Comparison of ENCODE assay signal across 14 cellular contexts in the genomic region with DNA sequence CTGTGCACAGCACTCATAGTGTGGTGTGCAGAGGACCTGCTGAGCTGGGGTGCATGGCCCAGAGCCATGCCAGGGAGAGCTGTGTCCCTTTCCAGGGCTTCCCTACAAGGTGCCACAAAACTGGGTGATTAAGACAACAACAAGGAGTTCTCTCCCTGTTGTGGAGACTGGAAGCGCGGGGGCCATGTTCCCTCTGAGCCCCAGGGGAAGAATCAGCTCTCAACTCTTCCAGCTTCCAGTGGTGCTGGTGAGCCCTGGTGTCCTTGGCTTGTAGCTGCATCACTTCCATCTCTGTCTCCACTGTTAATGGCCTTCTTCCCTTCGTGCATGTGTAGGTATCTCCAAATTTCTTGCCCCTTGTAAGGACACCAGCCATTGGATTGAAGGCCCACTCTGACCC.
"Had no signal": no experiment of that assay in that cellular context is flagged by ENCODE, and none has a peak within 500 bp of the region (broad histone marks: within the 10 kb centered on the region; RNA-seq: fewer than 3 reads in every experiment).

No MANE protein-coding gene starts in this region.

- H3K9me3 Mint-ChIP-seq: effector memory CD8-positive, alpha-beta T cell had no signal

- DNase-seq: activated B cell treated with CpG ODN at 0.5 μM for 24 hours; activated CD4-positive, alpha-beta T cell treated with anti-CD3 and anti-CD28 coated beads, Interleukin-2, amount 50 U/mL, for 1 hour; activated CD8-positive, alpha-beta memory T cell treated with anti-CD3 and anti-CD28 coated beads, Interleukin-2, amount 50 U/mL, for 4 hours; activated effector memory CD4-positive, alpha-beta T cell treated with Interleukin-2 at 50 U/mL for 16 hours; cortex of kidney; effector memory CD8-positive, alpha-beta T cell; pancreas; Right ventricle myocardium superior; SK-N-SH had no signal

- H3K27ac Mint-ChIP-seq: activated B cell treated with CpG ODN at 0.5 μM for 24 hours; effector memory CD8-positive, alpha-beta T cell; T-helper 1 cell treated with Interleukin-12 subunit alpha and Interleukin-12 subunit beta and Interleukin-4 antibody, amounts not matched to agents 30 μg/mL and 1 μg/mL, for 36 hours had no signal

- H3K4me3 Mint-ChIP-seq: activated B cell treated with CpG ODN at 0.5 μM for 24 hours; effector memory CD8-positive, alpha-beta T cell; T-helper 1 cell treated with Interleukin-12 subunit alpha and Interleukin-12 subunit beta and Interleukin-4 antibody, amounts not matched to agents 30 μg/mL and 1 μg/mL, for 36 hours had no signal

- H3K27me3 ChIP-seq: cardiac muscle cell, pancreas had no signal

- H3K27ac ChIP-seq: cardiac muscle cell, epithelial cell of prostate, pancreas had no signal

- FAIRE-seq: keratinocyte, pancreas, TTC549 had no signal

- ATAC-seq: effector memory CD8-positive, alpha-beta T cell; pancreas had no signal
